Comparison of ENCODE assay signal across 7 cellular contexts in genomic region chr1:161314201-161314981, GRCh38.
A peak's percentile ranks its signal among the peaks of the same experiment; 100 is the strongest.
DNase-seq lines count a peak whose midpoint lies in the region; ATAC-seq lines count a peak whose summit lies in the region.

TSS of gene SDHC (plus strand) at chr1:161314381. CDS start at chr1:161314406, 25 bp downstream.

- ATAC-seq in GM18502 (IDR thresholded peaks at IDR 0.05; ENCODE audit: poor library complexity, unreplicated experiment) (peak; percentile 96), HG02938 (IDR thresholded peaks at IDR 0.05; ENCODE audit: unreplicated experiment) (peak; percentile 90)

- peak; percentile 71 for DNase-seq in NCI-H2029 (lab: John Stamatoyannopoulos, UW)
- DNase-seq in T1000 (lab: John Stamatoyannopoulos, UW), result peak; percentile 46
- DNase-seq in astrocyte of the hippocampus (ENCODE audit: low read depth, low spot score), result peak; percentile 96
- DNase-seq in hippocampal formation (lab: John Stamatoyannopoulos, UW), result peak; percentile 91 to 95
- peak; percentile 96 for DNase-seq in retina

Comparison
In these comparisons a context has a peak if more than half of its experiments do, and no peak if none do; other contexts are left out.
1. Peak in every context shown above with its lines: DNase-seq and ATAC-seq.
2. DNase-seq: peak in every context shown above with its lines; median percentile 96 in astrocyte of the hippocampus; 96 in retina; 93 in hippocampal formation; 71 in NCI-H2029; 46 in T1000.